In the genomic region with DNA sequence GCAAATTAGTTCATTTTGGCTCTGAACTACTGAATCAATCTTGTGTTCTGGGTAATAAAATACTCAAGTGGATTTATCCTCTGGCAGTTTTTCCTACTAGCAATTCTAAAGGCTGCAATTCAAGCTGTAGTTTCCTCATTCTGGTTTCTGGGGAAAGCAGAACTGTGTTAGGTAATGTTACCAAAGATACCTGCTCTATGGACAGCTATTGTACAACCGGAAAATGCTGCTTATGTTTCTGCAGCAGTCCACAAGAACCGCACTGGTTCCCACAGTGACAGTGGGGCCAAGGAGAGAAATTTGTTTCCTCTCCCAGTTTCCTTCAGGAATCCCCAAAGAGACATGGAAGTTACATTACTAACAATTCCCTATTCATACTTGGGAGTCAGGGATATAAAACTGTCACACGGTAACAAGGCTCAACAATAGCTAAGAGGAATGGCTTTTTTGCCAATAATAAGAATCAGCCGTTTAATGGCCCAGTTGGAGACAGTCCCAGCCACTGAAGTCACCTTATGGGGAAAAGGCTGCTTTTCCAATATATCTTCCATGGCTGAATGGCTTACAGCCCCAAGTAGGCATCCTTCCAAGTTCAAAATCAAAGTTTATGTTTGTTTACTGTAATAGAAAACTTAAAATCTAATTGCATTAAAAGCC, we compare ENCODE assay signal across 14 cellular contexts. TPM values are rescaled to one million over a fixed set of nuclear protein-coding genes. Genes with fewer than 3 reads are reported as not detected.
A peak's percentile ranks its signal among the peaks of the same experiment; 100 is the strongest.
DNase-seq lines count a peak whose midpoint lies in the region; ATAC-seq and TF ChIP-seq lines count a peak whose summit lies in the region.
"Had no signal": no experiment of that assay in that cellular context is flagged by ENCODE, and none has a peak within 500 bp of the region (broad histone marks: within the 10 kb centered on the region; RNA-seq: fewer than 3 reads in every experiment).

No MANE protein-coding gene starts in this region.

- H3K9me2 ChIP-seq in GM23338 (ENCODE audit: insufficient read depth): no peaks in the 10 kb centered on the region

- H3K36me3 ChIP-seq in GM23338 (ENCODE audit: insufficient read depth) (peaks cover 27% of the 10 kb centered on the region), body of pancreas (replicated peaks in 1 of 2; ENCODE audit: insufficient read depth in 1 of 2, low read depth in 2 of 2) (no peaks in the 10 kb centered on the region)
- H3K36me3 ChIP-seq: sigmoid colon had no signal

- no peaks in the 10 kb centered on the region for H3F3A ChIP-seq in GM23338 (replicated peaks; ENCODE audit: low read depth)

- DNase-seq in GM23338 (ENCODE audit: low spot score) (no peak), NCI-H2029 treated with DMSO at 0.1 percent for 48 hours (lab: John Stamatoyannopoulos, UW) (peak; percentile 62), body of pancreas (peak in 1 of 4 donors; percentile 25), pons (ENCODE audit: low spot score) (peak; percentile 60)
- no peak for DNase-seq in activated T-cell treated with anti-CD3 and anti-CD28 coated beads, Interleukin-2, amount 50 U/mL, for 72 hours
- DNase-seq in stimulated activated naive CD8-positive, alpha-beta T cell treated with anti-CD3 and anti-CD28 coated beads, Interleukin-15, Interleukin-2, amounts not matched to agents 100 U/mL and 50 U/mL, for 24 hours: no peak
- DNase-seq: activated CD4-positive, alpha-beta T cell treated with anti-CD3 and anti-CD28 coated beads, Interleukin-2, amount 10 ng/mL, durations not matched to agents 24 days and 14 days; NCI-H748 treated with DMSO at 0.1 percent for 48 hours; sigmoid colon; SW 1271; testis had no signal

- H3K4me1 ChIP-seq in GM23338 (ENCODE audit: insufficient read depth) (no peaks in the 10 kb centered on the region), body of pancreas (peaks cover 21% of the 10 kb centered on the region)
- H3K4me1 ChIP-seq: testis had no signal

- peaks cover 57% of the 10 kb centered on the region for H3K36me3 Mint-ChIP-seq in GM23338 (ENCODE audit: low read depth)
- peaks cover 0 to 2% of the 10 kb centered on the region in 2 donors for H3K36me3 Mint-ChIP-seq in activated T-cell treated with anti-CD3 and anti-CD28 coated beads, Interleukin-2, amount 50 U/mL, for 72 hours (ENCODE audit: insufficient read depth in 2 of 2)

- H3K27ac Mint-ChIP-seq in GM23338: peak overlapping the region; percentile 43; the same call in 1 of the 2 replicates
- H3K27ac Mint-ChIP-seq in activated T-cell treated with anti-CD3 and anti-CD28 coated beads, Interleukin-2, amount 50 U/mL, for 72 hours: no peak overlapping the region
- H3K27ac Mint-ChIP-seq: activated CD4-positive, alpha-beta T cell treated with anti-CD3 and anti-CD28 coated beads, Interleukin-2, amount 10 ng/mL, durations not matched to agents 24 days and 14 days; activated T-helper 2 cell treated with anti-CD3 and anti-CD28 coated beads, Interferon-gamma antibody, Interleukin-2, Interleukin-4, amounts not matched to agents 10 μg/mL and 5 μg/mL and 100 μg/mL, durations not matched to agents 14 hours and 24 hours and 36 hours had no signal

- no peak overlapping the region for H3K4me2 ChIP-seq in GM23338
- H3K4me2 ChIP-seq: KMS-11 had no signal

- H3K27me3 ChIP-seq in GM23338 (ENCODE audit: insufficient read depth) (no peaks in the 10 kb centered on the region), body of pancreas (no peaks in the 10 kb centered on the region)
- H3K27me3 ChIP-seq: sigmoid colon, testis had no signal

- peaks cover 4% of the 10 kb centered on the region; the same call in 1 of the 2 replicates for H3K79me2 ChIP-seq in GM23338 (replicated peaks; ENCODE audit: insufficient read depth)

- intact Hi-C loops in body of pancreas (cut with DNase I): no loop called here

- 34 to 36% methylated on average over 4 of the region's 4 CpGs for WGBS in body of pancreas, 2 donors

- ATAC-seq in GM23338: no peak
- peak; percentile 62 for ATAC-seq in body of pancreas
- ATAC-seq in GM18511 (IDR thresholded peaks at IDR 0.05; ENCODE audit: unreplicated experiment): no peak
- no peak for ATAC-seq in activated T-cell treated with anti-CD3 and anti-CD28 coated beads, Interleukin-2, amount 50 U/mL, for 72 hours (replicated peaks in 1 of 2)
- no peak for ATAC-seq in stimulated activated naive CD8-positive, alpha-beta T cell treated with anti-CD3 and anti-CD28 coated beads, Interleukin-15, Interleukin-2, amounts not matched to agents 100 U/mL and 50 U/mL, for 24 hours

- H3K27ac ChIP-seq in GM23338 (ENCODE audit: low read depth) (no peak overlapping the region; the same call in 1 of the 2 replicates), body of pancreas (peak overlapping the region; percentile 28 to 70 (median 54))
- H3K27ac ChIP-seq: KMS-11, sigmoid colon, testis had no signal

- no peaks in the 10 kb centered on the region; the same call in none of the 2 replicates for H4K20me1 ChIP-seq in GM23338 (replicated peaks; ENCODE audit: insufficient read depth)

- no peak overlapping the region for H2AFZ ChIP-seq in GM23338

- no peaks in the 10 kb centered on the region for H3K9me3 Mint-ChIP-seq in GM23338
- no peaks in the 10 kb centered on the region for H3K9me3 Mint-ChIP-seq in activated T-cell treated with anti-CD3 and anti-CD28 coated beads, Interleukin-2, amount 50 U/mL, for 72 hours
- H3K9me3 Mint-ChIP-seq: activated CD4-positive, alpha-beta T cell treated with anti-CD3 and anti-CD28 coated beads, Interleukin-2, amount 10 ng/mL, durations not matched to agents 24 days and 14 days; activated T-helper 2 cell treated with anti-CD3 and anti-CD28 coated beads, Interferon-gamma antibody, Interleukin-2, Interleukin-4, amounts not matched to agents 10 μg/mL and 5 μg/mL and 100 μg/mL, durations not matched to agents 14 hours and 24 hours and 36 hours had no signal

- H3K4me3 ChIP-seq in GM23338 (no peak overlapping the region), body of pancreas (no peak overlapping the region)
- H3K4me3 ChIP-seq: sigmoid colon, testis had no signal

- no peaks in the 10 kb centered on the region for H3K9me3 ChIP-seq in body of pancreas
- H3K9me3 ChIP-seq: sigmoid colon, testis had no signal

- TF ChIP-seq CTCF in GM23338 (conservative IDR thresholded peaks at IDR 0.05; ENCODE audit: low read depth in 2 of 2) (no peak), body of pancreas (IDR thresholded peaks at IDR 0.05) (no peak)

- no peak overlapping the region for H3K4me3 Mint-ChIP-seq in GM23338
- H3K4me3 Mint-ChIP-seq in activated T-cell treated with anti-CD3 and anti-CD28 coated beads, Interleukin-2, amount 50 U/mL, for 72 hours: no peak overlapping the region
- H3K4me3 Mint-ChIP-seq: activated CD4-positive, alpha-beta T cell treated with anti-CD3 and anti-CD28 coated beads, Interleukin-2, amount 10 ng/mL, durations not matched to agents 24 days and 14 days had no signal

- peaks cover 4% of the 10 kb centered on the region; the same call in 2 of the 3 replicates for H3K4me1 Mint-ChIP-seq in GM23338
- H3K4me1 Mint-ChIP-seq in activated T-cell treated with anti-CD3 and anti-CD28 coated beads, Interleukin-2, amount 50 U/mL, for 72 hours (ENCODE audit: low read depth): peaks cover 6% of the 10 kb centered on the region

- H3K27me3 Mint-ChIP-seq in GM23338 (ENCODE audit: insufficient read depth, low read depth, poor library complexity): peaks cover 4% of the 10 kb centered on the region
- no peaks in the 10 kb centered on the region for H3K27me3 Mint-ChIP-seq in activated T-cell treated with anti-CD3 and anti-CD28 coated beads, Interleukin-2, amount 50 U/mL, for 72 hours (ENCODE audit: low read depth)
- H3K27me3 Mint-ChIP-seq: activated CD4-positive, alpha-beta T cell treated with anti-CD3 and anti-CD28 coated beads, Interleukin-2, amount 10 ng/mL, durations not matched to agents 24 days and 14 days had no signal

- TF ChIP-seq POLR2A in body of pancreas (IDR thresholded peaks at IDR 0.05): no peak

TF ChIP-seq in GM23338, 12 proteins besides CTCF, POLR2A, EP300 and RAD21 (continues in another document):
- TF ChIP-seq ZNF114 (CRISPR knock-in tag; IDR thresholded peaks at IDR 0.05) (no peak), EZH2phosphoT487 (IDR thresholded peaks at IDR 0.05; ENCODE audit: unreplicated experiment) (no peak)

RNA-seq across cellular contexts. Expression of a gene that starts 52.6 kb away (rescaled TPM):
- total RNA-seq in GM23338 (2014; rRNA removed; shearing (Covaris generic)): 61.2 and 88.3 TPM in 2 replicates
- 42.6 and 42.9 TPM in 2 replicates for polyA plus RNA-seq in GM23338 (2016; fragmentation: Nextera tagmentation; extraction: Ambion mirVana)
- total RNA-seq in body of pancreas: 10 to 100 TPM; 24.1 to 72.1 TPM
- total RNA-seq in activated T-cell treated with anti-CD3 and anti-CD28 coated beads, Interleukin-2, amount 50 U/mL, for 72 hours: 10 to 100 TPM; 26.2 to 28.6 TPM

Comparison
In these comparisons a context has a peak if more than half of its experiments do, and no peak if none do; other contexts are left out.
1. DNase-seq: peak in NCI-H2029 treated with DMSO at 0.1 percent for 48 hours (single experiment) and pons (single experiment); none in GM23338 (single experiment), activated T-cell treated with anti-CD3 and anti-CD28 coated beads, Interleukin-2, amount 50 U/mL, for 72 hours (0 of 2) and stimulated activated naive CD8-positive, alpha-beta T cell treated with anti-CD3 and anti-CD28 coated beads, Interleukin-15, Interleukin-2, amounts not matched to agents 100 U/mL and 50 U/mL, for 24 hours (single experiment).